13 cellular contexts compared by ENCODE assay signal in the genomic region with DNA sequence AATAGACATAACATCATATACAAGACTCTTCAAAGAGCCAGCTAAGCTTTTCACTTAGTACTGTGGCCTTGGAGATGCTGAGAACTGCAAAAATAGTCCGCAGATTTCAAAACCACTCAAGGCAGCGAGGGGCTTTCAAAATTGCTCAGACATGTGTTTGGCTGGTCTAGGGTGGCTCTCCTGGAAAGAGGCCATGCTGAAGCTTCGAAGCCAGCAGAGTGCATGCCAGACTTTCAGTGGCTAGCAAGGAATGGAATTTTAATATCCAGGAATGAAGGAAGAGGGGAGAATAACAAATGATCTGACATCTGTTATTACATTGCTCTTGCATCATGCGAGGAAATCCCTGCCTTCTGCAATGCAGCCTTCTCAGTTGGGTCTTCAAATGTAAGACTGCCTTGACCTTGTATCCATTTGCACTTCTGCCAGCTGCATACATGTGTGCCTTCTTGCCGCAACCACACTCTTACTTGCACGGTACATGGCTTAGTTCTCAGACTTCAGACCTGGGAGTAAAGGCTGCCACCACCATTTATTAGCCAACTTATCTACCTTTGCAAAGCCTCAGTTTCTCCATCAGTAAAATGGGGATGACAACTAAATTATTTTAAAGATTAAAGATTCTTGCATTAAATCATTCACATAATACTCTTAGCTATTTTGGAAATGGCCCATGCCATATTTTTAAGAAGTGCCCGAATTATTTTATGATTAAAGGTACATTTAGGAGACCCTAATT. TPM values are rescaled to one million over a fixed set of nuclear protein-coding genes. Genes with fewer than 3 reads are reported as not detected.
DNase-seq lines count a peak whose midpoint lies in the region; TF ChIP-seq lines count a peak whose summit lies in the region.
"Had no signal": no experiment of that assay in that cellular context is flagged by ENCODE, and none has a peak within 500 bp of the region (broad histone marks: within the 10 kb centered on the region; RNA-seq: fewer than 3 reads in every experiment).

No MANE protein-coding gene starts in this region.

- no peak overlapping the region for H3K4me3 Mint-ChIP-seq in activated naive CD4-positive, alpha-beta T cell treated with anti-CD3 and anti-CD28 coated beads, Interleukin-2, amount 10 ng/mL, durations not matched to agents 7 days and 5 days
- H3K4me3 Mint-ChIP-seq: activated B cell treated with CpG ODN at 0.5 μM for 24 hours had no signal

- intact Hi-C loops in esophagus muscularis mucosa (cut with DNase I) = no loop called here

- H3K9me3 Mint-ChIP-seq in activated naive CD4-positive, alpha-beta T cell treated with anti-CD3 and anti-CD28 coated beads, Interleukin-2, amount 10 ng/mL, durations not matched to agents 7 days and 5 days = no peaks in the 10 kb centered on the region
- H3K9me3 Mint-ChIP-seq: activated B cell treated with CpG ODN at 0.5 μM for 24 hours had no signal

- no peaks in the 10 kb centered on the region for H3K36me3 Mint-ChIP-seq in activated naive CD4-positive, alpha-beta T cell treated with anti-CD3 and anti-CD28 coated beads, Interleukin-2, amount 10 ng/mL, durations not matched to agents 7 days and 5 days

- no peaks in the 10 kb centered on the region for H3K9me3 ChIP-seq in MG63
- no peaks in the 10 kb centered on the region for H3K9me3 ChIP-seq in esophagus muscularis mucosa

- 54% methylated on average over 7 of the region's 7 CpGs for WGBS in esophagus muscularis mucosa

- no peaks in the 10 kb centered on the region for H3K36me3 ChIP-seq in MG63
- peaks cover 0 to 4% (median 0%) of the 10 kb centered on the region in 4 donors for H3K36me3 ChIP-seq in esophagus muscularis mucosa

- peak overlapping the region; percentile 17 to 71 (median 65) for H3K27ac ChIP-seq in esophagus muscularis mucosa (replicated peaks in 1 of 4)
- H3K27ac ChIP-seq: PC-9 had no signal

- peaks cover 9 to 45% (median 38%) of the 10 kb centered on the region in 4 donors for H3K4me1 ChIP-seq in esophagus muscularis mucosa

- no peak for TF ChIP-seq POLR2A in esophagus muscularis mucosa (IDR thresholded peaks at IDR 0.05; ENCODE audit: low read depth)

- H3K27ac Mint-ChIP-seq in activated naive CD4-positive, alpha-beta T cell treated with anti-CD3 and anti-CD28 coated beads, Interleukin-2, amount 10 ng/mL, durations not matched to agents 7 days and 5 days = no peak overlapping the region
- H3K27ac Mint-ChIP-seq: activated B cell treated with CpG ODN at 0.5 μM for 24 hours had no signal

- H3K4me3 ChIP-seq in MG63 (no peak overlapping the region), esophagus muscularis mucosa (no peak overlapping the region)
- H3K4me3 ChIP-seq: PC-9 had no signal

- DNase-seq in AG08395 (ENCODE audit: low spot score) (peak; percentile 79), MG63 (peak; percentile 70), esophagus muscularis mucosa (ENCODE audit: extremely low spot score) (no peak), mucosa of gallbladder (ENCODE audit: low spot score) (peak; percentile 55), SHP77 (lab: John Stamatoyannopoulos, UW) (no peak), NCI-H128 (lab: John Stamatoyannopoulos, UW; ENCODE audit: unreplicated experiment) (no peak), SIG-M5 (lab: John Stamatoyannopoulos, UW) (no peak)
- no peak for DNase-seq in activated naive CD4-positive, alpha-beta T cell treated with anti-CD3 and anti-CD28 coated beads, Interleukin-2, amount 10 ng/mL, durations not matched to agents 7 days and 5 days
- DNase-seq: activated B cell treated with CpG ODN at 0.5 μM for 24 hours; effector CD4-positive, alpha-beta T cell; NCI-H1930; PC-9 had no signal

- TF ChIP-seq CTCF in esophagus muscularis mucosa (IDR thresholded peaks at IDR 0.05) = no peak

- CTCF ChIA-PET in activated naive CD4-positive, alpha-beta T cell treated with anti-CD3 and anti-CD28 coated beads, Interleukin-2, amount 10 ng/mL, durations not matched to agents 7 days and 5 days (lab: Charles Lee) = no interaction called here

- peaks cover 7% of the 10 kb centered on the region for H3K27me3 Mint-ChIP-seq in activated naive CD4-positive, alpha-beta T cell treated with anti-CD3 and anti-CD28 coated beads, Interleukin-2, amount 10 ng/mL, durations not matched to agents 7 days and 5 days

- no peaks in the 10 kb centered on the region for H3K4me1 Mint-ChIP-seq in activated naive CD4-positive, alpha-beta T cell treated with anti-CD3 and anti-CD28 coated beads, Interleukin-2, amount 10 ng/mL, durations not matched to agents 7 days and 5 days
- H3K4me1 Mint-ChIP-seq: activated B cell treated with CpG ODN at 0.5 μM for 24 hours had no signal

- no peaks in the 10 kb centered on the region for H3K27me3 ChIP-seq in MG63
- H3K27me3 ChIP-seq in esophagus muscularis mucosa = no peaks in the 10 kb centered on the region

- no peak for TF ChIP-seq EP300 in esophagus muscularis mucosa (IDR thresholded peaks at IDR 0.05)

RNA-seq across cellular contexts. Expression of a gene that starts 55.9 kb away (rescaled TPM):
- 0.44 TPM in 1 of 2 replicates, not detected in the other for total RNA-seq in MG63 (2014; rRNA removed; shearing (Covaris generic); ENCODE audit: low replicate concordance)
- total RNA-seq in esophagus muscularis mucosa (10 to 100 TPM; 24.9 to 68.1 (median 39.0) TPM), mucosa of gallbladder (42.0 TPM)
- total RNA-seq: activated B cell treated with CpG ODN at 0.5 μM for 24 hours, HT1080, PC-9 had no signal

Comparison
In these comparisons a context has a peak if more than half of its experiments do, and no peak if none do; other contexts are left out.
1. DNase-seq: peak in AG08395 (single experiment), MG63 (single experiment) and mucosa of gallbladder (single experiment); none in esophagus muscularis mucosa (single experiment), SHP77 (0 of 2), NCI-H128 (single experiment), activated naive CD4-positive, alpha-beta T cell treated with anti-CD3 and anti-CD28 coated beads, Interleukin-2, amount 10 ng/mL, durations not matched to agents 7 days and 5 days (single experiment) and SIG-M5 (single experiment).
2. RNA of a gene that starts 55.9 kb away (total RNA-seq): 24.9 to 68.1 TPM in esophagus muscularis mucosa and 42.0 TPM in mucosa of gallbladder (single experiment); 0.44 TPM in MG63; every median in the first group is over 10 times any median in the second.